ENCODE assay signal across 6 cellular contexts in the genomic region with DNA sequence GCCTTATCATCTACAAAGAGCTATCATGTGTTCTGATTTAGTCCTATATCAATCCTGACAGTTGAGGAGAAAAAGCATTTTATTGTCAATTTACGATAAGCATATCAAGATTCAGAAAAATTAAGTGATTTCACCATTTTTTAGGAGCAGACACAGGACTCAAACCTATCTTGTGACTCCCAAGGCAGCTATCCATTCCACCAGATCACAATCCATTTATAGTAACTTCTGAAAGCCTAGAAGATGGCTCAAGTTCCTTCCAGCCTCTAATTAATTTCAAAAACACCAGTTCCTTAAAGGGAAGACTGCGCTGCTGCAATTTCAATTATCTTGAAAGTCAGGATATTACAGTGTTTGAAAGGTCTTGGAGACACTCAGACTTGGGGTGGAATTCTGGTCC.
"Had no signal": no experiment of that assay in that cellular context is flagged by ENCODE, and none has a peak within 500 bp of the region (broad histone marks: within the 10 kb centered on the region; RNA-seq: fewer than 3 reads in every experiment).

No MANE protein-coding gene starts in this region.

- H3K27ac ChIP-seq: HL-60 had no signal

- H3K4me3 ChIP-seq: K562 had no signal

- DNase-seq: IMR-90, KBM-7, KG1 had no signal

- ATAC-seq: HepG2, K562 had no signal
